8 cellular contexts compared by ENCODE assay signal in the genomic region with DNA sequence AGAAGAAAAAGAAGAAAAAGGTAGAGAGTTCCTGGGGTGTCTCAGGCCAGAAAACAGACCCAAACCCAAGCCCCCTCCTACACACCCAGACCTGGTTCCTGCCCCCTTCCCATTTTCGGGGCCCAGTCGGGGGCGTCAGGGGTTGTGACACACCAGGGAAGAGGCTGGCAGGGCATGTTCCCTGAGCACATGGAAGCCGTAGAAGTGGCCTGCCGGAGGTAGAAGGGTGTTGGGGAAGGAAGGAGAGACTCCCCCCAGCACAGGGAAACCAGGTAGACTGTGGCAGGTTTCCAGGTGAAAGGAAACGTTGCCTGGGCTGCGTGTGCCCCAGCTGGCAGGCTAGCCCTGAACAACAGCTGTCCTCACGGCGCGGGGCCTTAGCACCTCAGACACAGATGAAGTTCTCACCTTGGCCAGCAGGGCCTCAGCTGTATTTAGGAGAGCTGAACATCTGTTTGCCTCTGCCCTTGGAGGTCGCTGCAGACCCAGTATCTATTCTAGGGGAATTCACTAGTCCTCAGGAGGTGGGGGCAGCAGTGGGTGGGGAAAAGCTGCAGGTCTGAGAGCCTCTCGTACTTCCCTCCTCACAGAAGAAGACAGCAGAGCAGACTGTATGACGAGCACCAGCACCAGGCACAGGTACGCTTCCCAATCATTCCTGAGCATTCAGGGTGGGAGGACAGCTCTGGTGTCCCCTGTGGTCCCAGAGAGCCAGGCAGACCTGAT. TPM values are rescaled to one million over a fixed set of nuclear protein-coding genes. Genes with fewer than 3 reads are reported as not detected.
DNase-seq lines count a peak whose midpoint lies in the region; ATAC-seq, FAIRE-seq and TF ChIP-seq lines count a peak whose summit lies in the region.

No MANE protein-coding gene starts in this region.

- no peak for FAIRE-seq in H1 (lab: Jason Lieb, UNC)

- peak; percentile 71 for ATAC-seq in GM21390 (IDR thresholded peaks at IDR 0.05; ENCODE audit: unreplicated experiment)

- H3K27ac ChIP-seq in H1 (ENCODE audit: low read depth, low read length): no peak overlapping the region; the same call in 1 of the 2 replicates

- H3K18ac ChIP-seq in H1 (ENCODE audit: extremely low read depth, low read length): no peak overlapping the region

- no peaks in the 10 kb centered on the region for H3K79me2 ChIP-seq in H1 (ENCODE audit: control insufficient read depth in 1 of 2, insufficient read depth in 2 of 2, low read length in 2 of 2)

- no peak overlapping the region for H3K4ac ChIP-seq in H1 (replicated peaks; ENCODE audit: insufficient read length, low read depth, low read length)

- no peaks in the 10 kb centered on the region for H3K27me3 ChIP-seq in H1 (replicated peaks in 1 of 4; ENCODE audit: control insufficient read depth in 3 of 4, extremely low read depth in 1 of 4, insufficient read depth in 3 of 4, low read length in 3 of 4)

- H2BK120ac ChIP-seq in H1 (replicated peaks; ENCODE audit: low read depth, low read length): no peak overlapping the region

- no peak overlapping the region for H2AFZ ChIP-seq in H1 (ENCODE audit: low read length)

- peaks cover 6 to 10% of the 10 kb centered on the region in 2 experiments for H4K20me1 ChIP-seq in H1 (replicated peaks in 1 of 2; ENCODE audit: control insufficient read depth in 1 of 2, insufficient read depth in 2 of 2, low read length in 2 of 2)

- H4K5ac ChIP-seq in H1 (ENCODE audit: insufficient read length, low read depth, low read length): no peak overlapping the region

- H3K27me3 Mint-ChIP-seq in activated T-helper 1 cell treated with anti-CD3 and anti-CD28 coated beads, Interleukin-12 subunit alpha, Interleukin-12 subunit beta, Interleukin-2, Interleukin-4 antibody, amounts not matched to agents 30 ng/mL and 10 ng/mL and 1 ng/mL, durations not matched to agents 14 hours and 24 hours and 36 hours (ENCODE audit: insufficient read depth): no peaks in the 10 kb centered on the region

- no peaks in the 10 kb centered on the region for H3K79me1 ChIP-seq in H1 (ENCODE audit: low read depth, low read length)

- H3K23ac ChIP-seq in H1 (ENCODE audit: insufficient read length): no peak overlapping the region

- CTCF ChIA-PET in H1 (lab: Charles Lee; ENCODE audit: partially characterized antibody): interaction anchor here (0.5 to 16.9 kb wide), 27 partner anchors 11 to 315 kb away, joined by 3 to 274 read pairs (median 4); a partner anchor contains a TSS

- peaks cover 42 to 86% (median 68%) of the 10 kb centered on the region in 4 experiments for H3K36me3 ChIP-seq in H1 (ENCODE audit: control insufficient read depth in 2 of 4, insufficient read depth in 4 of 4, low read length in 3 of 4)

- H2AK5ac ChIP-seq in H1 (ENCODE audit: low read depth, low read length): no peak overlapping the region

- H3K56ac ChIP-seq in H1 (replicated peaks; ENCODE audit: insufficient read length, low read depth, low read length): no peak overlapping the region

- H3K4me3 Mint-ChIP-seq in activated T-helper 1 cell treated with anti-CD3 and anti-CD28 coated beads, Interleukin-12 subunit alpha, Interleukin-12 subunit beta, Interleukin-2, Interleukin-4 antibody, amounts not matched to agents 30 ng/mL and 10 ng/mL and 1 ng/mL, durations not matched to agents 14 hours and 24 hours and 36 hours: no peak overlapping the region

- H2BK15ac ChIP-seq in H1 (ENCODE audit: low read length): no peak overlapping the region

- H2BK5ac ChIP-seq in H1 (ENCODE audit: low read depth, low read length): no peak overlapping the region

- H3K14ac ChIP-seq in H1 (ENCODE audit: insufficient read length): no peak overlapping the region

- H3K9me3 ChIP-seq in H1 (ENCODE audit: insufficient read depth in 2 of 2, low read depth in 1 of 2, low read length in 1 of 2): no peaks in the 10 kb centered on the region

- H3K4me1 ChIP-seq in H1 (replicated peaks in 1 of 4; ENCODE audit: control insufficient read depth in 3 of 4, insufficient read depth in 4 of 4, low read length in 3 of 4): no peaks in the 10 kb centered on the region

- peaks cover 45% of the 10 kb centered on the region for H3K36me3 Mint-ChIP-seq in activated T-helper 1 cell treated with anti-CD3 and anti-CD28 coated beads, Interleukin-12 subunit alpha, Interleukin-12 subunit beta, Interleukin-2, Interleukin-4 antibody, amounts not matched to agents 30 ng/mL and 10 ng/mL and 1 ng/mL, durations not matched to agents 14 hours and 24 hours and 36 hours (ENCODE audit: low read depth)

- 87% methylated on average over 13 of the region's 14 CpGs; no CpG with 5 or more reads in 1 of the 2 experiments for WGBS in H1 (ENCODE audit: extremely low coverage in 1 of 2, insufficient coverage in 1 of 2, insufficient read length in 1 of 2, insufficient replicate concordance in 2 of 2, low coverage in 1 of 2, low lambda C conversion rate in 2 of 2, missing lambda C conversion rate in 1 of 2), 2 experiments

- no peak overlapping the region for H3K4me3 ChIP-seq in H1 (ENCODE audit: extremely low read depth in 1 of 4, insufficient read depth in 2 of 4, low read depth in 3 of 4, low read length in 4 of 4)

- H2BK20ac ChIP-seq in H1 (ENCODE audit: low read length): no peak overlapping the region

- H4K91ac ChIP-seq in H1 (replicated peaks; ENCODE audit: insufficient read length, low read length): no peak overlapping the region

- DNase-seq in HT-29 (ENCODE audit: low spot score) (peak; percentile 28), H1 (ENCODE audit: low read depth in 1 of 2, low spot score in 2 of 2) (no peak), cortex of kidney (lab: John Stamatoyannopoulos, UW) (no peak), HUDEP-2 (lab: John Stamatoyannopoulos, UW; ENCODE audit: unreplicated experiment in 76 of 76) (no peak), SKM-1 (lab: John Stamatoyannopoulos, UW; ENCODE audit: unreplicated experiment) (no peak)
- no peak for DNase-seq in activated T-helper 1 cell treated with anti-CD3 and anti-CD28 coated beads, Interleukin-12 subunit alpha, Interleukin-12 subunit beta, Interleukin-2, Interleukin-4 antibody, amounts not matched to agents 30 ng/mL and 10 ng/mL and 1 ng/mL, durations not matched to agents 14 hours and 24 hours and 36 hours (ENCODE audit: low spot score)

- TF ChIP-seq POLR2A in H1 (IDR thresholded peaks at IDR 0.05; ENCODE audit: control extremely low read depth in 1 of 2, low read depth in 2 of 2, low read length in 2 of 2): no peak

- H3K9ac ChIP-seq in H1 (replicated peaks in 1 of 4; ENCODE audit: extremely low read depth in 1 of 4, low read depth in 3 of 4, low read length in 3 of 4): no peak overlapping the region

- H3K4me1 Mint-ChIP-seq in activated T-helper 1 cell treated with anti-CD3 and anti-CD28 coated beads, Interleukin-12 subunit alpha, Interleukin-12 subunit beta, Interleukin-2, Interleukin-4 antibody, amounts not matched to agents 30 ng/mL and 10 ng/mL and 1 ng/mL, durations not matched to agents 14 hours and 24 hours and 36 hours (ENCODE audit: low read depth): no peaks in the 10 kb centered on the region

- H3K4me2 ChIP-seq in H1 (ENCODE audit: insufficient read depth in 1 of 2, low read depth in 2 of 2, low read length in 2 of 2): no peak overlapping the region

- TF ChIP-seq RAD21 in H1 (IDR thresholded peaks at IDR 0.05 in 1 of 2, conservative IDR thresholded peaks at IDR 0.05 in 1 of 2; ENCODE audit: low read depth in 2 of 2, low read length in 2 of 2): peak in 1 of 2 experiments; percentile 29; a peak in 2 of 4 replicates

- H3K27ac Mint-ChIP-seq in activated T-helper 1 cell treated with anti-CD3 and anti-CD28 coated beads, Interleukin-12 subunit alpha, Interleukin-12 subunit beta, Interleukin-2, Interleukin-4 antibody, amounts not matched to agents 30 ng/mL and 10 ng/mL and 1 ng/mL, durations not matched to agents 14 hours and 24 hours and 36 hours: no peak overlapping the region

- H3K23me2 ChIP-seq in H1 (ENCODE audit: low read depth, low read length): no peaks in the 10 kb centered on the region

- H4K8ac ChIP-seq in H1 (ENCODE audit: extremely low read depth, insufficient read depth, low read length): no peak overlapping the region

- POLR2A ChIA-PET in H1 (lab: Charles Lee; ENCODE audit: partially characterized antibody): interaction anchor here (0.6 to 19.1 kb wide), 9 partner anchors 7 to 51 kb away, joined by 3 to 455 read pairs (median 4); a partner anchor contains a TSS

- peak; percentile 86 for TF ChIP-seq CTCF in GM12874 (IDR thresholded peaks at IDR 0.05; ENCODE audit: insufficient read depth, low read depth, low read length)
- peak in 2 of 3 experiments; percentile 58 to 65; a peak in 3 of 4 replicates for TF ChIP-seq CTCF in H1 (IDR thresholded peaks at IDR 0.05; ENCODE audit: control extremely low read depth in 1 of 3, insufficient read depth in 1 of 3, low read depth in 1 of 3, low read length in 3 of 3)

- no peak overlapping the region for H2BK12ac ChIP-seq in H1 (ENCODE audit: low read depth, low read length)

- TF ChIP-seq EP300 in H1 (IDR thresholded peaks at IDR 0.05; ENCODE audit: borderline replicate concordance in 1 of 2, low read depth in 2 of 2, low read length in 2 of 2): no peak

- intact Hi-C loops in activated T-helper 1 cell treated with anti-CD3 and anti-CD28 coated beads, Interleukin-12 subunit alpha, Interleukin-12 subunit beta, Interleukin-2, Interleukin-4 antibody, amounts not matched to agents 30 ng/mL and 10 ng/mL and 1 ng/mL, durations not matched to agents 14 hours and 24 hours and 36 hours (cut with micrococcal nuclease): loop anchor here (1.0 kb wide), 1 partner anchor 38 kb away; no protein-coding TSS in a partner anchor

- H3K9me3 Mint-ChIP-seq in activated T-helper 1 cell treated with anti-CD3 and anti-CD28 coated beads, Interleukin-12 subunit alpha, Interleukin-12 subunit beta, Interleukin-2, Interleukin-4 antibody, amounts not matched to agents 30 ng/mL and 10 ng/mL and 1 ng/mL, durations not matched to agents 14 hours and 24 hours and 36 hours: no peaks in the 10 kb centered on the region

RNA-seq across cellular contexts. Expression of a gene that starts 14.1 kb away (rescaled TPM):
- 9.8 and 12.7 TPM in 2 replicates for total RNA-seq in HT-29 (2014; rRNA removed; shearing (Covaris generic))
- total RNA-seq in H1 (2021; fragmentation: NEBNext Ultra II Directional; extraction: Animal tissue kit (Norgen Biotek cat#: 25700)): 45.9 and 48.6 TPM in 2 replicates
- 61.0 and 61.8 TPM in 2 replicates for polyA plus RNA-seq in H1 (2011; rRNA removed)
- polyA plus RNA-seq in H1 (2011; cell fraction: cytosol; rRNA removed): 32.2 TPM
- 47.9 TPM for polyA plus RNA-seq in H1 (2011; cell fraction: nucleus; rRNA removed)
- polyA plus RNA-seq in H1 (2012, experiment 1 of 2): 52.7 to 98.5 TPM (median 93.0 TPM) in 4 replicates
- 84.1 TPM for polyA plus RNA-seq in H1 (2012, experiment 2 of 2)
- 152 TPM for polyA plus RNA-seq in H1 (2013, experiment 1 of 2)
- 192 TPM for polyA plus RNA-seq in H1 (2013, experiment 2 of 2)
- polyA minus RNA-seq in H1 (2011; rRNA and poly(A)+ RNA removed): 25.9 and 26.9 TPM in 2 replicates
- 37.9 TPM for polyA minus RNA-seq in H1 (2011; cell fraction: cytosol; rRNA and poly(A)+ RNA removed)
- polyA minus RNA-seq in H1 (2011; cell fraction: nucleus; rRNA and poly(A)+ RNA removed): 26.2 TPM
- 440 and 444 TPM in 2 replicates for total RNA-seq in activated T-helper 1 cell treated with anti-CD3 and anti-CD28 coated beads, Interleukin-12 subunit alpha, Interleukin-12 subunit beta, Interleukin-2, Interleukin-4 antibody, amounts not matched to agents 30 ng/mL and 10 ng/mL and 1 ng/mL, durations not matched to agents 14 hours and 24 hours and 36 hours

RNA-seq across cellular contexts. Expression of a gene that starts 41.1 kb away (rescaled TPM):
- total RNA-seq in HT-29 (2014; rRNA removed; shearing (Covaris generic)): 83.9 and 85.7 TPM in 2 replicates
- total RNA-seq in H1 (2021; fragmentation: NEBNext Ultra II Directional; extraction: Animal tissue kit (Norgen Biotek cat#: 25700)): 158 and 170 TPM in 2 replicates
- polyA plus RNA-seq in H1 (2011; rRNA removed): 35.9 and 51.6 TPM in 2 replicates
- polyA plus RNA-seq in H1 (2011; cell fraction: cytosol; rRNA removed): 50.8 TPM
- polyA plus RNA-seq in H1 (2011; cell fraction: nucleus; rRNA removed): 129 TPM
- polyA plus RNA-seq in H1 (2012, experiment 1 of 2): 89.6 to 100 TPM (median 96.4 TPM) in 4 replicates
- 50.2 TPM for polyA plus RNA-seq in H1 (2012, experiment 2 of 2)
- 70.0 TPM for polyA plus RNA-seq in H1 (2013, experiment 1 of 2)
- 67.4 TPM for polyA plus RNA-seq in H1 (2013, experiment 2 of 2)
- 34.0 and 43.1 TPM in 2 replicates for polyA minus RNA-seq in H1 (2011; rRNA and poly(A)+ RNA removed)
- polyA minus RNA-seq in H1 (2011; cell fraction: cytosol; rRNA and poly(A)+ RNA removed): 51.7 TPM
- 74.6 TPM for polyA minus RNA-seq in H1 (2011; cell fraction: nucleus; rRNA and poly(A)+ RNA removed)
- 130 and 131 TPM in 2 replicates for total RNA-seq in activated T-helper 1 cell treated with anti-CD3 and anti-CD28 coated beads, Interleukin-12 subunit alpha, Interleukin-12 subunit beta, Interleukin-2, Interleukin-4 antibody, amounts not matched to agents 30 ng/mL and 10 ng/mL and 1 ng/mL, durations not matched to agents 14 hours and 24 hours and 36 hours

RNA-seq across cellular contexts. Expression of a gene that starts 50.9 kb away (rescaled TPM):
- total RNA-seq in HT-29 (2014; rRNA removed; shearing (Covaris generic)): 1,946 and 1,965 TPM in 2 replicates
- total RNA-seq in H1 (2021; fragmentation: NEBNext Ultra II Directional; extraction: Animal tissue kit (Norgen Biotek cat#: 25700)): 2,548 and 2,599 TPM in 2 replicates
- polyA plus RNA-seq in H1 (2011; rRNA removed): 5,579 and 6,423 TPM in 2 replicates
- 6,153 TPM for polyA plus RNA-seq in H1 (2011; cell fraction: cytosol; rRNA removed)
- polyA plus RNA-seq in H1 (2011; cell fraction: nucleus; rRNA removed): 2,076 TPM
- 3,315 to 4,827 TPM (median 4,072 TPM) in 4 replicates for polyA plus RNA-seq in H1 (2012, experiment 1 of 2)
- polyA plus RNA-seq in H1 (2012, experiment 2 of 2): 7,349 TPM
- 3,849 TPM for polyA plus RNA-seq in H1 (2013, experiment 1 of 2)
- 4,074 TPM for polyA plus RNA-seq in H1 (2013, experiment 2 of 2)
- 913 and 940 TPM in 2 replicates for polyA minus RNA-seq in H1 (2011; rRNA and poly(A)+ RNA removed)
- 455 TPM for polyA minus RNA-seq in H1 (2011; cell fraction: cytosol; rRNA and poly(A)+ RNA removed)
- 375 TPM for polyA minus RNA-seq in H1 (2011; cell fraction: nucleus; rRNA and poly(A)+ RNA removed)
- 2,328 and 2,429 TPM in 2 replicates for total RNA-seq in activated T-helper 1 cell treated with anti-CD3 and anti-CD28 coated beads, Interleukin-12 subunit alpha, Interleukin-12 subunit beta, Interleukin-2, Interleukin-4 antibody, amounts not matched to agents 30 ng/mL and 10 ng/mL and 1 ng/mL, durations not matched to agents 14 hours and 24 hours and 36 hours
